In genomic region chr6:116680880-116681672, GRCh38 we compare ENCODE assay signal across 8 cellular contexts. TPM values are rescaled to one million over a fixed set of nuclear protein-coding genes. Genes with fewer than 3 reads are reported as not detected.
DNase-seq lines count a peak whose midpoint lies in the region; ATAC-seq, FAIRE-seq and TF ChIP-seq lines count a peak whose summit lies in the region.

TSS of gene KPNA5 (plus strand) at chr6:116681211. CDS start at chr6:116681335, 124 bp downstream.

- no peaks in the 10 kb centered on the region for H3K4me1 ChIP-seq in BE2C

- no peaks in the 10 kb centered on the region for H3K9me3 ChIP-seq in BE2C

- no peak for TF ChIP-seq CTCF in BE2C (IDR thresholded peaks at IDR 0.05; ENCODE audit: low read depth, low read length)

- peaks cover 30% of the 10 kb centered on the region for H3K4me1 Mint-ChIP-seq in activated CD4-positive, alpha-beta T cell treated with anti-CD3 and anti-CD28 coated beads for 36 hours

- H3K27ac Mint-ChIP-seq in activated CD4-positive, alpha-beta T cell treated with anti-CD3 and anti-CD28 coated beads for 36 hours = peak within 1 kb of the TSS; percentile 99

- H3K4me3 Mint-ChIP-seq in activated CD4-positive, alpha-beta T cell treated with anti-CD3 and anti-CD28 coated beads for 36 hours = peak within 1 kb of the TSS; percentile 98

- intact Hi-C loops in activated CD4-positive, alpha-beta T cell treated with anti-CD3 and anti-CD28 coated beads for 36 hours (cut with DNase I, micrococcal nuclease) = loop anchor here (1.0 to 10.0 kb wide), 5 partner anchors 13 to 804 kb away; partner anchors contain the start of genes RWDD1 (in 2 of the 2), ZUP1 (in 2 of the 2), DCBLD1 (in 1 of the 2) and NT5DC1 (in 1 of the 2)
- intact Hi-C loops in left colon (cut with DNase I, micrococcal nuclease) = no loop called here

- peak within 1 kb of the TSS; percentile 99 for H3K4me3 ChIP-seq in BE2C (ENCODE audit: low read depth, low read length)

- H3K27me3 ChIP-seq in BE2C = no peaks in the 10 kb centered on the region

- DNase-seq in BE2C = peak; percentile 93
- DNase-seq in GM19239 (ENCODE audit: insufficient read length, low spot score) = peak; percentile 71
- DNase-seq in NCI-H510A treated with DMSO at 0.1 percent for 48 hours (lab: John Stamatoyannopoulos, UW) = peak; percentile 68
- DNase-seq in activated CD4-positive, alpha-beta T cell treated with anti-CD3 and anti-CD28 coated beads for 36 hours = peak; percentile 96
- DNase-seq in left colon = peak; percentile 92 to 94
- peak; percentile 79 to 87 for DNase-seq in stimulated activated CD4-positive, alpha-beta T cell treated with anti-CD3 and anti-CD28 coated beads, Interleukin-1b, Interleukin-23, amount 100 ng/mL, for 4 hours (ENCODE audit: low read depth in 2 of 2)

- CTCF ChIA-PET in activated CD4-positive, alpha-beta T cell treated with anti-CD3 and anti-CD28 coated beads for 36 hours (lab: Charles Lee) = interaction anchor here (0.9 kb wide), 1 partner anchor 13 kb away, joined by 4 read pairs; the partner anchor contains the start of gene ZUP1

- POLR2A ChIA-PET in activated CD4-positive, alpha-beta T cell treated with anti-CD3 and anti-CD28 coated beads for 36 hours (lab: Charles Lee) = interaction anchor here (0.6 to 1.6 kb wide), 3 partner anchors 13 to 110 kb away, joined by 4 to 7 read pairs (median 5); partner anchors contain the start of genes RWDD1 and ZUP1

- peak within 1 kb of the TSS; percentile 85 for H3K27ac ChIP-seq in cingulate gyrus (ENCODE audit: low read depth, low read length)

- no peaks in the 10 kb centered on the region for H3K9me3 Mint-ChIP-seq in activated CD4-positive, alpha-beta T cell treated with anti-CD3 and anti-CD28 coated beads for 36 hours (ENCODE audit: low read depth)

- peak; percentile 86 for FAIRE-seq in GM19239 (lab: Jason Lieb, UNC)

- peaks cover 23% of the 10 kb centered on the region for H3K36me3 Mint-ChIP-seq in activated CD4-positive, alpha-beta T cell treated with anti-CD3 and anti-CD28 coated beads for 36 hours (ENCODE audit: low read depth)

- H3K36me3 ChIP-seq in BE2C = peaks cover 5% of the 10 kb centered on the region

- ATAC-seq in HG03442 (IDR thresholded peaks at IDR 0.05; ENCODE audit: unreplicated experiment) = peak; percentile 95
- peak; percentile 96 for ATAC-seq in activated CD4-positive, alpha-beta T cell treated with anti-CD3 and anti-CD28 coated beads for 36 hours
- peak; percentile 98 for ATAC-seq in left colon

- no peaks in the 10 kb centered on the region for H3K27me3 Mint-ChIP-seq in activated CD4-positive, alpha-beta T cell treated with anti-CD3 and anti-CD28 coated beads for 36 hours

RNA-seq across cellular contexts. Expression of gene KPNA5, which starts in this region (rescaled TPM):
- polyA plus RNA-seq in BE2C (2012; ENCODE audit: insufficient read depth, insufficient read length, low read depth) = 4.2 TPM
- 10 to 100 TPM; 10.4 to 13.6 TPM for total RNA-seq in activated CD4-positive, alpha-beta T cell treated with anti-CD3 and anti-CD28 coated beads for 36 hours
- total RNA-seq in left colon = 1 to 10 TPM; 4.4 to 6.0 TPM

Comparison
In these comparisons a context has a peak if more than half of its experiments do, and no peak if none do; other contexts are left out.
1. Peak in every context shown above with its lines: DNase-seq, ATAC-seq, H3K4me3 ChIP-seq and H3K27ac ChIP-seq.
2. intact Hi-C loops: an anchor here in activated CD4-positive, alpha-beta T cell treated with anti-CD3 and anti-CD28 coated beads for 36 hours (1.0 to 10.0 kb wide); none called in left colon.